18 cellular contexts compared by ENCODE assay signal in genomic region chr3:123781138-123781537, GRCh38.
DNase-seq lines count a peak whose midpoint lies in the region; ATAC-seq and TF ChIP-seq lines count a peak whose summit lies in the region.
"Had no signal": no experiment of that assay in that cellular context is flagged by ENCODE, and none has a peak within 500 bp of the region (broad histone marks: within the 10 kb centered on the region; RNA-seq: fewer than 3 reads in every experiment).

No MANE protein-coding gene starts in this region.

- dilution Hi-C loops in IMR-90 (cut with HindIII; ENCODE audit: low sequenced_read_pairs, unreplicated experiment) = no loop called here

- no peak for TF ChIP-seq RAD21 in IMR-90 (IDR thresholded peaks at IDR 0.05; ENCODE audit: low read length)

- peak overlapping the region; percentile 88 for H4K91ac ChIP-seq in IMR-90 (ENCODE audit: insufficient read depth, low read depth, low read length)

- H2BK120ac ChIP-seq in IMR-90 (ENCODE audit: low read depth, low read length) = peak overlapping the region; percentile 94

- H3K4me2 ChIP-seq in IMR-90 (ENCODE audit: low read depth, low read length) = no peak overlapping the region

- H3K56ac ChIP-seq in IMR-90 (ENCODE audit: extremely low read depth, insufficient read depth, low read length) = peak overlapping the region; percentile 70; the same call in 1 of the 2 replicates

- peaks cover 7% of the 10 kb centered on the region; the same call in 1 of the 2 replicates for H4K20me1 ChIP-seq in IMR-90 (ENCODE audit: insufficient read depth, low read length)

- H3K9me3 ChIP-seq in IMR-90 (ENCODE audit: control insufficient read depth, insufficient read depth, low read length) (no peaks in the 10 kb centered on the region), transverse colon (no peaks in the 10 kb centered on the region)
- H3K9me3 ChIP-seq: left lung had no signal

- peaks cover 43 to 69% of the 10 kb centered on the region in 2 experiments for H3K79me1 ChIP-seq in IMR-90 (ENCODE audit: low read depth in 1 of 2, low read length in 2 of 2)

- TF ChIP-seq POLR2A in IMR-90 (IDR thresholded peaks at IDR 0.05; ENCODE audit: low read depth, low read length) = no peak
- TF ChIP-seq POLR2A in transverse colon (IDR thresholded peaks at IDR 0.05) = no peak

- peak overlapping the region; percentile 59 for H2BK15ac ChIP-seq in IMR-90 (ENCODE audit: low read depth, low read length)

- H3K27me3 ChIP-seq in IMR-90 (ENCODE audit: control insufficient read depth, insufficient read depth, low read length) (no peaks in the 10 kb centered on the region), brain microvascular endothelial cell (replicated peaks) (no peaks in the 10 kb centered on the region), transverse colon (no peaks in the 10 kb centered on the region)
- H3K27me3 ChIP-seq: left lung had no signal

- H2AK9ac ChIP-seq in IMR-90 (replicated peaks; ENCODE audit: low read depth, low read length, poor library complexity) = peak overlapping the region; percentile 12

- peaks cover 32% of the 10 kb centered on the region for H3K9me1 ChIP-seq in IMR-90 (ENCODE audit: insufficient read depth, low read length)

- ATAC-seq in IMR-90 (ENCODE audit: low read depth) = peak; percentile 8
- ATAC-seq in GM21529 (IDR thresholded peaks at IDR 0.05; ENCODE audit: unreplicated experiment) = no peak
- no peak for ATAC-seq in GM21723 (IDR thresholded peaks at IDR 0.05; ENCODE audit: unreplicated experiment)
- ATAC-seq: left lung had no signal

- H3K4ac ChIP-seq in IMR-90 (ENCODE audit: low read depth, low read length) = peak overlapping the region; percentile 95

- H3K4me1 ChIP-seq in IMR-90 (ENCODE audit: control insufficient read depth, insufficient read depth, low read length) (peaks cover 42% of the 10 kb centered on the region), transverse colon (peaks cover 11 to 64% (median 41%) of the 10 kb centered on the region in 4 donors)

- no TSS peak for BruUV-seq in IMR-90 (replicated peaks; lab: Mats Ljungman, UMichigan)

- H2BK5ac ChIP-seq in IMR-90 (ENCODE audit: low read depth, low read length, poor library complexity, severe bottlenecking) = peak overlapping the region; percentile 93

- H2BK20ac ChIP-seq in IMR-90 (ENCODE audit: low read depth, low read length) = peak overlapping the region; percentile 94

- no peak overlapping the region for H2AFZ ChIP-seq in IMR-90 (replicated peaks; ENCODE audit: low read length, poor library complexity)

- H4K5ac ChIP-seq in IMR-90 (ENCODE audit: low read depth, low read length) = peak overlapping the region; percentile 66

- peak overlapping the region; percentile 84 for H3K23ac ChIP-seq in IMR-90 (ENCODE audit: low read depth, low read length)

- peak overlapping the region; percentile 47 to 82; a peak in 3 of 4 replicates for H4K8ac ChIP-seq in IMR-90 (ENCODE audit: low read depth in 2 of 2, low read length in 2 of 2)

- intact Hi-C loops in IMR-90 (cut with micrococcal nuclease) = loop anchor here (5.0 kb wide), 1 partner anchor 101 kb away; the partner anchor contains the start of gene MYLK
- intact Hi-C loops in transverse colon (cut with DNase I; ENCODE audit: low total_unique reads) = no loop called here

- peaks cover 36% of the 10 kb centered on the region for H3K36me3 ChIP-seq in IMR-90 (ENCODE audit: control insufficient read depth, insufficient read depth, low read length)
- H3K36me3 ChIP-seq in brain microvascular endothelial cell (replicated peaks) = no peaks in the 10 kb centered on the region
- no peaks in the 10 kb centered on the region for H3K36me3 ChIP-seq in transverse colon
- H3K36me3 ChIP-seq: left lung had no signal

- DNase-seq in IMR-90 (no peak), brain microvascular endothelial cell (no peak), iPS-NIHi7 (ENCODE audit: extremely low spot score) (peak; percentile 38), transverse colon (no peak), NAMALWA (ENCODE audit: low spot score) (no peak)
- DNase-seq: activated B cell treated with CpG ODN at 0.5 μM for 24 hours; activated CD4-positive, alpha-beta memory T cell treated with anti-CD3 and anti-CD28 coated beads for 36 hours; activated effector memory CD4-positive, alpha-beta T cell treated with anti-CD3 and anti-CD28 coated beads, Interleukin-2, amount 50 U/mL, for 16 hours; CD4-positive, alpha-beta memory T cell; GDM1; immature natural killer cell; left lung; MM.1S; NCI-H524 treated with DMSO at 0.1 percent for 48 hours; T-helper 9 cell had no signal

- in situ Hi-C loops in IMR-90 (cut with MboI; ENCODE audit: low sequenced_read_pairs) = no loop called here
- in situ Hi-C loops in brain microvascular endothelial cell (cut with HindIII; ENCODE audit: low pct_ligation_motif_present, low sequenced_read_pairs) = no loop called here
- in situ Hi-C loops in transverse colon (cut with MboI; ENCODE audit: low pct_ligation_motif_present in 1 of 4, low pct_unique_long_range_greater_than_20kb in 1 of 4, low sequenced_read_pairs in 3 of 4) = no loop called here

- peak overlapping the region; percentile 86 for H3K18ac ChIP-seq in IMR-90 (ENCODE audit: low read depth, low read length)

- TF ChIP-seq CTCF in IMR-90 (conservative IDR thresholded peaks at IDR 0.05; ENCODE audit: low read depth, low read length) = 0 out of 2 replicates have a peak, but pooled peaks have one; percentile 4
- TF ChIP-seq CTCF in brain microvascular endothelial cell (IDR thresholded peaks at IDR 0.05; ENCODE audit: low read depth, low read length, missing control alignments) = peak; percentile 22
- TF ChIP-seq CTCF in transverse colon (IDR thresholded peaks at IDR 0.05) = no peak

- no peak for TF ChIP-seq EP300 in transverse colon (IDR thresholded peaks at IDR 0.05; ENCODE audit: low read depth)

- H3K14ac ChIP-seq in IMR-90 (replicated peaks; ENCODE audit: low read depth, low read length) = peak overlapping the region; percentile 91

- H3K4me3 ChIP-seq in IMR-90 (ENCODE audit: insufficient read depth, low read depth, low read length) = no peak overlapping the region
- no peak overlapping the region for H3K4me3 ChIP-seq in brain microvascular endothelial cell (ENCODE audit: low read depth, low read length)
- H3K4me3 ChIP-seq in transverse colon = no peak overlapping the region
- H3K4me3 ChIP-seq: coronary artery, left lung had no signal

- peak overlapping the region; percentile 44 for H3K9ac ChIP-seq in IMR-90 (ENCODE audit: low read depth, low read length)

- H3K27ac ChIP-seq in IMR-90 (ENCODE audit: insufficient read depth, low read length) (peak overlapping the region; percentile 90), brain microvascular endothelial cell (no peak overlapping the region), transverse colon (peak overlapping the region; percentile 18 to 87 (median 81))
- H3K27ac ChIP-seq: coronary artery, left lung had no signal

- WGBS in IMR-90 (ENCODE audit: extremely low coverage in 2 of 2, insufficient read length in 1 of 2), 2 experiments = 60% methylated on average over 1 of the region's 2 CpGs; no CpG with 5 or more reads in 1 of the 2 experiments
- WGBS in transverse colon (ENCODE audit: low coverage in 1 of 2), 2 donors = 80 to 89% methylated on average over 1 to 2 of the region's 2 CpGs

- POLR2A ChIA-PET in IMR-90 (lab: Charles Lee; ENCODE audit: unreplicated experiment) = interaction anchor here (1.0 kb wide), 1 partner anchor 23 kb away, joined by 3 read pairs; no protein-coding TSS in a partner anchor

- peak overlapping the region; percentile 87 for H2AK5ac ChIP-seq in IMR-90 (ENCODE audit: low read depth, low read length)

- CTCF ChIA-PET in IMR-90 (lab: Yijun Ruan, JAX) = interaction anchor here (1.2 kb wide), 2 partner anchors 9 to 58 kb away, joined by 3 to 4 read pairs; no protein-coding TSS in a partner anchor

TF ChIP-seq in IMR-90, 13 proteins besides CTCF, POLR2A, EP300 and RAD21:
- TF ChIP-seq CHD1 (IDR thresholded peaks at IDR 0.05; ENCODE audit: low read depth, low read length) = no peak
- TF ChIP-seq RCOR1 (IDR thresholded peaks at IDR 0.05; ENCODE audit: insufficient replicate concordance, low read length) = no peak
- TF ChIP-seq NFE2L2 (IDR thresholded peaks at IDR 0.05; ENCODE audit: low read depth, low read length) = no peak
- no peak for TF ChIP-seq FOS (IDR thresholded peaks at IDR 0.05; ENCODE audit: low read depth, low read length)
- TF ChIP-seq MXI1 (IDR thresholded peaks at IDR 0.05; ENCODE audit: borderline replicate concordance, low read depth, low read length) = no peak
- TF ChIP-seq CEBPB (IDR thresholded peaks at IDR 0.05; ENCODE audit: low read depth, low read length) = no peak
- TF ChIP-seq SMC3 (IDR thresholded peaks at IDR 0.05; ENCODE audit: low read depth, low read length) = no peak
- TF ChIP-seq ELK1 (IDR thresholded peaks at IDR 0.05; ENCODE audit: borderline replicate concordance, low read depth, low read length) = no peak
- no peak for TF ChIP-seq USF2 (IDR thresholded peaks at IDR 0.05; ENCODE audit: low read depth, low read length)
- no peak for TF ChIP-seq RFX5 (IDR thresholded peaks at IDR 0.05; ENCODE audit: low read depth, low read length)
- TF ChIP-seq MAZ (IDR thresholded peaks at IDR 0.05; ENCODE audit: borderline replicate concordance, low read depth, low read length) = no peak
- TF ChIP-seq BHLHE40 (IDR thresholded peaks at IDR 0.05; ENCODE audit: low read depth, low read length) = no peak
- no peak for TF ChIP-seq MAFK (IDR thresholded peaks at IDR 0.05; ENCODE audit: low read depth, low read length)

Comparison
In these comparisons a context has a peak if more than half of its experiments do, and no peak if none do; other contexts are left out.
1. CTCF ChIP-seq: peak in IMR-90 (single experiment) and brain microvascular endothelial cell (single experiment); none in transverse colon (0 of 5).